Comparison of ENCODE assay signal across 1 cellular context in the genomic region with DNA sequence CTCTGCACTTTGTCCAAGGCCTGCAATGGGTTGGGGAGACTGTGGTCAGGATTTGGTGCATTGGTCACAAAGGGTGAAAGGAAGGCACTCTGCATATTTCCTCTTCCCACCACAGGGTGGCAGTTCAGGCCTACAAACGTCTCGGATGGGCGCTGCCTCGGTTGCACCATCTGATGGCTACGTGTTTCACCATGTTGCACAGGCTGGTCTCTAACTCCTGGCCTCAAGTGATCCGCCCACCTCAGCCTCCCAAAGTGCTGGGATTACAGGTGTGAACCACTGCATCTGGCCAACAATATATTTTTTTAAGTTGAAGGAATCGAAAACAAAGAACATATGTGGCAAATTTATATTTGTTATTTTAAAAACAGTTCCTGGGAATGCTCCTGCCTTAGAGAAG.
TF ChIP-seq lines count a peak whose summit lies in the region.

No MANE protein-coding gene starts in this region.

TF ChIP-seq in HepG2, 621 proteins besides CTCF, POLR2A, EP300 and RAD21 (continued from another document and continues in another):
- TF ChIP-seq, protein P1, sequence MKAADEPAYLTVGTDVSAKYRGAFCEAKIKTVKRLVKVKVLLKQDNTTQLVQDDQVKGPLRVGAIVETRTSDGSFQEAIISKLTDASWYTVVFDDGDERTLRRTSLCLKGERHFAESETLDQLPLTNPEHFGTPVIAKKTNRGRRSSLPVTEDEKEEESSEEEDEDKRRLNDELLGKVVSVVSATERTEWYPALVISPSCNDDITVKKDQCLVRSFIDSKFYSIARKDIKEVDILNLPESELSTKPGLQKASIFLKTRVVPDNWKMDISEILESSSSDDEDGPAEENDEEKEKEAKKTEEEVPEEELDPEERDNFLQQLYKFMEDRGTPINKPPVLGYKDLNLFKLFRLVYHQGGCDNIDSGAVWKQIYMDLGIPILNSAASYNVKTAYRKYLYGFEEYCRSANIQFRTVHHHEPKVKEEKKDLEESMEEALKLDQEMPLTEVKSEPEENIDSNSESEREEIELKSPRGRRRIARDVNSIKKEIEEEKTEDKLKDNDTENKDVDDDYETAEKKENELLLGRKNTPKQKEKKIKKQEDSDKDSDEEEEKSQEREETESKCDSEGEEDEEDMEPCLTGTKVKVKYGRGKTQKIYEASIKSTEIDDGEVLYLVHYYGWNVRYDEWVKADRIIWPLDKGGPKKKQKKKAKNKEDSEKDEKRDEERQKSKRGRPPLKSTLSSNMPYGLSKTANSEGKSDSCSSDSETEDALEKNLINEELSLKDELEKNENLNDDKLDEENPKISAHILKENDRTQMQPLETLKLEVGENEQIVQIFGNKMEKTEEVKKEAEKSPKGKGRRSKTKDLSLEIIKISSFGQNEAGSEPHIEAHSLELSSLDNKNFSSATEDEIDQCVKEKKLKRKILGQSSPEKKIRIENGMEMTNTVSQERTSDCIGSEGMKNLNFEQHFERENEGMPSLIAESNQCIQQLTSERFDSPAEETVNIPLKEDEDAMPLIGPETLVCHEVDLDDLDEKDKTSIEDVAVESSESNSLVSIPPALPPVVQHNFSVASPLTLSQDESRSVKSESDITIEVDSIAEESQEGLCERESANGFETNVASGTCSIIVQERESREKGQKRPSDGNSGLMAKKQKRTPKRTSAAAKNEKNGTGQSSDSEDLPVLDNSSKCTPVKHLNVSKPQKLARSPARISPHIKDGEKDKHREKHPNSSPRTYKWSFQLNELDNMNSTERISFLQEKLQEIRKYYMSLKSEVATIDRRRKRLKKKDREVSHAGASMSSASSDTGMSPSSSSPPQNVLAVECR (CRISPR knock-in tag; IDR thresholded peaks at IDR 0.05; ENCODE audit: borderline replicate concordance) = peak; percentile 17; the same call in 1 of the 2 replicates
- TF ChIP-seq YEATS4 (CRISPR knock-in tag; IDR thresholded peaks at IDR 0.05; ENCODE audit: borderline replicate concordance) = no peak
- TF ChIP-seq POLR2AphosphoS2 (IDR thresholded peaks at IDR 0.05; ENCODE audit: low read depth, low read length) = no peak
- peak; percentile 18 for TF ChIP-seq YY1 (IDR thresholded peaks at IDR 0.05; ENCODE audit: insufficient read depth, insufficient replicate concordance, low read depth, low read length)
- no peak for TF ChIP-seq ISX (CRISPR knock-in tag; conservative IDR thresholded peaks at IDR 0.05)
- no peak for TF ChIP-seq ZNF530 (CRISPR knock-in tag; IDR thresholded peaks at IDR 0.05; ENCODE audit: low read depth)
- TF ChIP-seq ZMYM2 (CRISPR knock-in tag; IDR thresholded peaks at IDR 0.05) = no peak
- 0 out of 2 replicates have a peak, but pooled peaks have one; percentile 17 for TF ChIP-seq KAT8 (CRISPR knock-in tag; IDR thresholded peaks at IDR 0.05)
- peak; percentile 92 for TF ChIP-seq STAG1 (CRISPR knock-in tag; IDR thresholded peaks at IDR 0.05)
- no peak for TF ChIP-seq HNRNPUL1 (IDR thresholded peaks at IDR 0.05; ENCODE audit: low read depth, low read length)
- peak; percentile 59; the same call in 1 of the 2 replicates for TF ChIP-seq KDM2A (CRISPR knock-in tag; IDR thresholded peaks at IDR 0.05; ENCODE audit: borderline replicate concordance, low read depth)
- TF ChIP-seq, protein P2, sequence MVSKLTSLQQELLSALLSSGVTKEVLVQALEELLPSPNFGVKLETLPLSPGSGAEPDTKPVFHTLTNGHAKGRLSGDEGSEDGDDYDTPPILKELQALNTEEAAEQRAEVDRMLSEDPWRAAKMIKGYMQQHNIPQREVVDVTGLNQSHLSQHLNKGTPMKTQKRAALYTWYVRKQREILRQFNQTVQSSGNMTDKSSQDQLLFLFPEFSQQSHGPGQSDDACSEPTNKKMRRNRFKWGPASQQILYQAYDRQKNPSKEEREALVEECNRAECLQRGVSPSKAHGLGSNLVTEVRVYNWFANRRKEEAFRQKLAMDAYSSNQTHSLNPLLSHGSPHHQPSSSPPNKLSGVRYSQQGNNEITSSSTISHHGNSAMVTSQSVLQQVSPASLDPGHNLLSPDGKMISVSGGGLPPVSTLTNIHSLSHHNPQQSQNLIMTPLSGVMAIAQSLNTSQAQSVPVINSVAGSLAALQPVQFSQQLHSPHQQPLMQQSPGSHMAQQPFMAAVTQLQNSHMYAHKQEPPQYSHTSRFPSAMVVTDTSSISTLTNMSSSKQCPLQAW (CRISPR knock-in tag; IDR thresholded peaks at IDR 0.05) = peak; percentile 25; the same call in 1 of the 2 replicates
- no peak for TF ChIP-seq LCORL (IDR thresholded peaks at IDR 0.05)
- peak; percentile 52; the same call in 1 of the 2 replicates for TF ChIP-seq LCORL (CRISPR knock-in tag; IDR thresholded peaks at IDR 0.05)
- TF ChIP-seq ZBTB10 (CRISPR knock-in tag; IDR thresholded peaks at IDR 0.05; ENCODE audit: borderline replicate concordance) = no peak
- no peak for TF ChIP-seq KDM1A (CRISPR knock-in tag; IDR thresholded peaks at IDR 0.05)
- TF ChIP-seq CBX5 (CRISPR knock-in tag; IDR thresholded peaks at IDR 0.05; ENCODE audit: borderline replicate concordance) = 0 out of 2 replicates have a peak, but pooled peaks have one; percentile 33
- no peak for TF ChIP-seq PAX8 (CRISPR knock-in tag; IDR thresholded peaks at IDR 0.05; ENCODE audit: borderline replicate concordance)
- TF ChIP-seq DR1 (CRISPR knock-in tag; IDR thresholded peaks at IDR 0.05) = no peak
- peak; percentile 50; the same call in 1 of the 2 replicates for TF ChIP-seq SALL1 (CRISPR knock-in tag; IDR thresholded peaks at IDR 0.05)
- no peak for TF ChIP-seq POLR2AphosphoS5 (IDR thresholded peaks at IDR 0.05; ENCODE audit: low read depth, low read length)
- no peak for TF ChIP-seq ZNF484 (CRISPR knock-in tag; IDR thresholded peaks at IDR 0.05; ENCODE audit: borderline replicate concordance, low read depth)
- TF ChIP-seq, protein P3, sequence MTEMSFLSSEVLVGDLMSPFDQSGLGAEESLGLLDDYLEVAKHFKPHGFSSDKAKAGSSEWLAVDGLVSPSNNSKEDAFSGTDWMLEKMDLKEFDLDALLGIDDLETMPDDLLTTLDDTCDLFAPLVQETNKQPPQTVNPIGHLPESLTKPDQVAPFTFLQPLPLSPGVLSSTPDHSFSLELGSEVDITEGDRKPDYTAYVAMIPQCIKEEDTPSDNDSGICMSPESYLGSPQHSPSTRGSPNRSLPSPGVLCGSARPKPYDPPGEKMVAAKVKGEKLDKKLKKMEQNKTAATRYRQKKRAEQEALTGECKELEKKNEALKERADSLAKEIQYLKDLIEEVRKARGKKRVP (CRISPR knock-in tag; IDR thresholded peaks at IDR 0.05) = peak in 1 of 2 experiments; percentile 85; a peak in 2 of 4 replicates
- TF ChIP-seq, protein P4, sequence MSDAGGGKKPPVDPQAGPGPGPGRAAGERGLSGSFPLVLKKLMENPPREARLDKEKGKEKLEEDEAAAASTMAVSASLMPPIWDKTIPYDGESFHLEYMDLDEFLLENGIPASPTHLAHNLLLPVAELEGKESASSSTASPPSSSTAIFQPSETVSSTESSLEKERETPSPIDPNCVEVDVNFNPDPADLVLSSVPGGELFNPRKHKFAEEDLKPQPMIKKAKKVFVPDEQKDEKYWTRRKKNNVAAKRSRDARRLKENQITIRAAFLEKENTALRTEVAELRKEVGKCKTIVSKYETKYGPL (CRISPR knock-in tag; IDR thresholded peaks at IDR 0.05) = no peak
- TF ChIP-seq ONECUT2 (CRISPR knock-in tag; IDR thresholded peaks at IDR 0.05) = no peak
- TF ChIP-seq ZNF792 (CRISPR knock-in tag; IDR thresholded peaks at IDR 0.05) = no peak
- TF ChIP-seq FOXC1 (CRISPR knock-in tag; IDR thresholded peaks at IDR 0.05; ENCODE audit: borderline replicate concordance) = 0 out of 2 replicates have a peak, but pooled peaks have one; percentile 39
- no peak for TF ChIP-seq TBL1XR1 (IDR thresholded peaks at IDR 0.05; ENCODE audit: borderline replicate concordance, low read length, partially characterized antibody)
- no peak for TF ChIP-seq ZNF552 (CRISPR knock-in tag; IDR thresholded peaks at IDR 0.05; ENCODE audit: borderline replicate concordance)
- TF ChIP-seq ZBTB33 (CRISPR knock-in tag; IDR thresholded peaks at IDR 0.05) = 0 out of 2 replicates have a peak, but pooled peaks have one; percentile 12
- no peak for TF ChIP-seq IKZF4 (CRISPR knock-in tag; IDR thresholded peaks at IDR 0.05; ENCODE audit: borderline replicate concordance, low read depth, not compliant biosample characterization)
- peak; percentile 30; the same call in 1 of the 2 replicates for TF ChIP-seq GABPB1 (CRISPR knock-in tag; IDR thresholded peaks at IDR 0.05)
- no peak for TF ChIP-seq MTF2 (CRISPR knock-in tag; IDR thresholded peaks at IDR 0.05; ENCODE audit: borderline replicate concordance)
- TF ChIP-seq NRL (CRISPR knock-in tag; IDR thresholded peaks at IDR 0.05; ENCODE audit: borderline replicate concordance) = no peak
- no peak for TF ChIP-seq NFATC3 (CRISPR knock-in tag; IDR thresholded peaks at IDR 0.05)
- no peak for TF ChIP-seq ZNF292 (CRISPR knock-in tag; IDR thresholded peaks at IDR 0.05; ENCODE audit: borderline replicate concordance, low read depth)
- TF ChIP-seq TEAD3 (CRISPR knock-in tag; optimal IDR thresholded peaks at IDR 0.05; ENCODE audit: borderline replicate concordance) = peak; percentile 68
- TF ChIP-seq ZNF326 (CRISPR knock-in tag; IDR thresholded peaks at IDR 0.05; ENCODE audit: borderline replicate concordance) = no peak
- TF ChIP-seq XRCC5 (optimal IDR thresholded peaks at IDR 0.05; ENCODE audit: low read length) = no peak
- TF ChIP-seq RFXANK (CRISPR knock-in tag; IDR thresholded peaks at IDR 0.05) = no peak
- TF ChIP-seq ZFX (CRISPR knock-in tag; IDR thresholded peaks at IDR 0.05; ENCODE audit: low read depth) = peak; percentile 38; the same call in 1 of the 2 replicates
- TF ChIP-seq ZNF614 (CRISPR knock-in tag; IDR thresholded peaks at IDR 0.05; ENCODE audit: borderline replicate concordance) = no peak
- TF ChIP-seq, protein P5, sequence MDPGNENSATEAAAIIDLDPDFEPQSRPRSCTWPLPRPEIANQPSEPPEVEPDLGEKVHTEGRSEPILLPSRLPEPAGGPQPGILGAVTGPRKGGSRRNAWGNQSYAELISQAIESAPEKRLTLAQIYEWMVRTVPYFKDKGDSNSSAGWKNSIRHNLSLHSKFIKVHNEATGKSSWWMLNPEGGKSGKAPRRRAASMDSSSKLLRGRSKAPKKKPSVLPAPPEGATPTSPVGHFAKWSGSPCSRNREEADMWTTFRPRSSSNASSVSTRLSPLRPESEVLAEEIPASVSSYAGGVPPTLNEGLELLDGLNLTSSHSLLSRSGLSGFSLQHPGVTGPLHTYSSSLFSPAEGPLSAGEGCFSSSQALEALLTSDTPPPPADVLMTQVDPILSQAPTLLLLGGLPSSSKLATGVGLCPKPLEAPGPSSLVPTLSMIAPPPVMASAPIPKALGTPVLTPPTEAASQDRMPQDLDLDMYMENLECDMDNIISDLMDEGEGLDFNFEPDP (CRISPR knock-in tag; conservative IDR thresholded peaks at IDR 0.05) = no peak
- TF ChIP-seq, protein P6, sequence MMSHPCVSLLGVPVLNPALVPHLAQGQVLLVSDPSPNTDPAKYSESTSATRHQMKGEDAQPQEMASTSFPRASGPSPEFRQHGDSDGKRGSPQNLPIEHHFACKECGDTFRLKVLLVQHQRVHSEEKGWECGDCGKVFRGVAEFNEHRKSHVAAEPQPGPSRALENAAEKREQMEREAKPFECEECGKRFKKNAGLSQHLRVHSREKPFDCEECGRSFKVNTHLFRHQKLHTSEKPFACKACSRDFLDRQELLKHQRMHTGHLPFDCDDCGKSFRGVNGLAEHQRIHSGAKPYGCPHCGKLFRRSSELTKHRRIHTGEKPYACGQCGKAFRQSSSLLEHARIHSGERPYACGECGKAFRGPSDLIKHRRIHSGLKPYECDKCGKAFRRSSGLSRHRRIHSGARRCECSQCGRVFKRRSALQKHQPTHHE (CRISPR knock-in tag; IDR thresholded peaks at IDR 0.05; ENCODE audit: borderline replicate concordance) = no peak
- TF ChIP-seq ETV5 (CRISPR knock-in tag; IDR thresholded peaks at IDR 0.05; ENCODE audit: borderline replicate concordance) = 0 out of 2 replicates have a peak, but pooled peaks have one; percentile 19
- TF ChIP-seq, protein P7, sequence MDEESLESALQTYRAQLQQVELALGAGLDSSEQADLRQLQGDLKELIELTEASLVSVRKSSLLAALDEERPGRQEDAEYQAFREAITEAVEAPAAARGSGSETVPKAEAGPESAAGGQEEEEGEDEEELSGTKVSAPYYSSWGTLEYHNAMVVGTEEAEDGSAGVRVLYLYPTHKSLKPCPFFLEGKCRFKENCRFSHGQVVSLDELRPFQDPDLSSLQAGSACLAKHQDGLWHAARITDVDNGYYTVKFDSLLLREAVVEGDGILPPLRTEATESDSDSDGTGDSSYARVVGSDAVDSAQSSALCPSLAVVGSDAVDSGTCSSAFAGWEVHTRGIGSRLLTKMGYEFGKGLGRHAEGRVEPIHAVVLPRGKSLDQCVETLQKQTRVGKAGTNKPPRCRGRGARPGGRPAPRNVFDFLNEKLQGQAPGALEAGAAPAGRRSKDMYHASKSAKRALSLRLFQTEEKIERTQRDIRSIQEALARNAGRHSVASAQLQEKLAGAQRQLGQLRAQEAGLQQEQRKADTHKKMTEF (CRISPR knock-in tag; IDR thresholded peaks at IDR 0.05) = peak; percentile 45; the same call in 1 of the 2 replicates
- no peak for TF ChIP-seq ZNF720 (CRISPR knock-in tag; IDR thresholded peaks at IDR 0.05)
- 0 out of 2 replicates have a peak, but pooled peaks have one; percentile 4 for TF ChIP-seq MAFF (IDR thresholded peaks at IDR 0.05; ENCODE audit: low read depth, low read length)
